In genomic region chr7:54161621-54162020, GRCh38 we compare ENCODE assay signal across 28 cellular contexts.
"Had no signal": no experiment of that assay in that cellular context is flagged by ENCODE, and none has a peak within 500 bp of the region (broad histone marks: within the 10 kb centered on the region; RNA-seq: fewer than 3 reads in every experiment).

No MANE protein-coding gene starts in this region.

- H3K27ac ChIP-seq: left lung, lower lobe of right lung, neural progenitor cell, neutrophil, right atrium auricular region, right lobe of liver, tibial nerve, uterus had no signal

- H3K4me1 ChIP-seq: left lung, lower lobe of right lung, neural progenitor cell, right atrium auricular region, right lobe of liver, tibial nerve, uterus had no signal

- DNase-seq: hypothalamus; immature natural killer cell; kidney; left colon; left lung; lower lobe of right lung; mammary epithelial cell; mesenchymal stem cell; naive B cell; natural killer cell; nephron progenitor cell; occipital lobe; right lobe of liver; stimulated activated CD4-positive, alpha-beta T cell treated with anti-CD3 and anti-CD28 coated beads, Interleukin-1b, Interleukin-23, amount 100 ng/mL, for 48 hours; stimulated activated CD4-positive, alpha-beta T cell treated with anti-CD3 and anti-CD28 coated beads, Interleukin-2, amount 100 ng/mL, for 48 hours; stimulated activated CD4-positive, alpha-beta T cell treated with anti-CD3 and anti-CD28 coated beads, Interleukin-4, amount 100 ng/mL, for 4 hours; stimulated activated CD8-positive, alpha-beta memory T cell treated with anti-CD3 and anti-CD28 coated beads, Interleukin-4, amount 100 ng/mL, for 48 hours; stimulated activated naive CD4-positive, alpha-beta T cell treated with Interleukin-2 at 50 U/mL for 16 hours; stimulated activated naive CD8-positive, alpha-beta T cell treated with anti-CD3 and anti-CD28 coated beads, Interleukin-15, amount 100 ng/mL, for 72 hours; substantia nigra; uterus had no signal

- H3K27me3 ChIP-seq: left lung, neural progenitor cell, neutrophil, right atrium auricular region, right lobe of liver, tibial nerve, uterus had no signal

- H3K36me3 ChIP-seq: left lung, lower lobe of right lung, neural progenitor cell, neutrophil, right atrium auricular region, right lobe of liver, tibial nerve, uterus had no signal

- FAIRE-seq: islet of Langerhans, kidney had no signal

- H3K9me3 ChIP-seq: left lung, lower lobe of right lung, neutrophil, right atrium auricular region, right lobe of liver, tibial nerve, uterus had no signal

- H3K4me3 ChIP-seq: left lung, lower lobe of right lung, neural progenitor cell, right atrium auricular region, right lobe of liver, smooth muscle cell, tibial nerve, uterus had no signal

- ATAC-seq: left colon; left lung; lower lobe of right lung; natural killer cell; right lobe of liver; stimulated activated memory B cell treated with anti-CD40 and anti-IgM and Interleukin-4, amounts not matched to agents 10 μg/mL and 1 μg/mL and 100 μg/mL, for 72 hours; stimulated activated naive CD8-positive, alpha-beta T cell treated with anti-CD3 and anti-CD28 coated beads, Interleukin-15, amount 100 ng/mL, for 72 hours had no signal
